ENCODE assay signal across 8 cellular contexts in the genomic region with DNA sequence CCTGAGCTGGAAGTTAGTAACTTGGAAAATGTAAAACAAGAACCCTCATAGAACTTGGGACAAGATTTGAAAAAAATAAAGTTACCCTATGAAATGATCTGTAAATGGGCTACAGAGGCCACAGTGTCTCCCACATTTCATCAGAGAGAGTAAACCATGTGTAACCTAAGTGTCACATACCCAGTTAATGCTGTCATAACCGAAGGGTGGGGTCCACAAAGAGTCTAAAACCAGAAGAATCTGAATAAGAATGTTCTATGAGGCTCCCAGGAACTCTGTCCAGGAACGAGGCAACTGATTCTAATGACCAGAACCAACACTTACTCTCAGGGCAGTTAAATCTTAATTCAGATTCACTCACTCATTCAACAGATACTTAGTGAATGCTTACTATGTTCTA. TPM values are rescaled to one million over a fixed set of nuclear protein-coding genes. Genes with fewer than 3 reads are reported as not detected.
DNase-seq lines count a peak whose midpoint lies in the region; TF ChIP-seq lines count a peak whose summit lies in the region.

No MANE protein-coding gene starts in this region.

- CTCF ChIA-PET in CD4-positive, alpha-beta memory T cell (lab: Charles Lee; ENCODE audit: partially characterized antibody), result interaction anchor here (1.3 to 8.1 kb wide), 5 partner anchors 10 to 100 kb away, joined by 4 to 136 read pairs (median 9); no protein-coding TSS in a partner anchor

- no peaks in the 10 kb centered on the region for H3K36me3 ChIP-seq in CD4-positive, alpha-beta memory T cell (ENCODE audit: insufficient read depth, low read length)
- H3K36me3 ChIP-seq in MG63 (peaks cover 12% of the 10 kb centered on the region), ectodermal cell (ENCODE audit: control insufficient read depth, insufficient read depth, low read length) (no peaks in the 10 kb centered on the region), osteoblast (ENCODE audit: insufficient read depth, low read length) (no peaks in the 10 kb centered on the region)

- peaks cover 0 to 11% of the 10 kb centered on the region in 2 donors for H3K36me3 Mint-ChIP-seq in CD4-positive, alpha-beta memory T cell

- peaks cover 39% of the 10 kb centered on the region for H3K4me1 ChIP-seq in CD4-positive, alpha-beta memory T cell (ENCODE audit: insufficient read depth, low read length)
- H3K4me1 ChIP-seq in ectodermal cell (ENCODE audit: control insufficient read depth, insufficient read depth, low read length) (no peaks in the 10 kb centered on the region), osteoblast (ENCODE audit: insufficient read depth, low read length) (peaks cover 24% of the 10 kb centered on the region)

- peak overlapping the region; percentile 95 to 100 (median 100) for H3K4me3 Mint-ChIP-seq in CD4-positive, alpha-beta memory T cell

- peaks cover 39% of the 10 kb centered on the region for H3K79me2 ChIP-seq in osteoblast (ENCODE audit: insufficient read depth, low read length)

- no peak for TF ChIP-seq CTCF in osteoblast (IDR thresholded peaks at IDR 0.05; ENCODE audit: extremely low read depth, low read depth, low read length)

- peak overlapping the region; percentile 99 to 100 (median 99) for H3K27ac Mint-ChIP-seq in CD4-positive, alpha-beta memory T cell

- intact Hi-C loops in CD4-positive, alpha-beta memory T cell (cut with micrococcal nuclease), result loop anchor here (5.0 to 10.0 kb wide), 2 partner anchors 318 to 541 kb away; partner anchors contain the start of genes HSPA9 and KDM3B

- H3K9me3 ChIP-seq in CD4-positive, alpha-beta memory T cell (ENCODE audit: control insufficient read depth in 1 of 2, low read length in 2 of 2), result no peaks in the 10 kb centered on the region
- H3K9me3 ChIP-seq in MG63, result no peaks in the 10 kb centered on the region
- no peaks in the 10 kb centered on the region for H3K9me3 ChIP-seq in ectodermal cell (ENCODE audit: control insufficient read depth, low read length)
- no peaks in the 10 kb centered on the region for H3K9me3 ChIP-seq in osteoblast (ENCODE audit: low read depth, low read length)

- peaks cover 33 to 57% (median 43%) of the 10 kb centered on the region in 4 donors for H3K4me1 Mint-ChIP-seq in CD4-positive, alpha-beta memory T cell

- no peak overlapping the region for H3K4me3 ChIP-seq in CD4-positive, alpha-beta memory T cell (ENCODE audit: low read length in 2 of 2)
- H3K4me3 ChIP-seq in MG63 (peak overlapping the region; percentile 100), ectodermal cell (ENCODE audit: insufficient read depth, low read depth, low read length) (peak overlapping the region; percentile 98), osteoblast (ENCODE audit: insufficient read depth, low read length) (peak overlapping the region; percentile 98)

- peak overlapping the region; percentile 98 for H3K27ac ChIP-seq in CD4-positive, alpha-beta memory T cell (ENCODE audit: low read depth, low read length)
- H3K27ac ChIP-seq in ectodermal cell (ENCODE audit: insufficient read depth, low read depth, low read length, poor library complexity, severe bottlenecking), result no peak overlapping the region
- peak overlapping the region; percentile 94 for H3K27ac ChIP-seq in osteoblast (ENCODE audit: low read depth, low read length)

- peaks cover 29% of the 10 kb centered on the region for H4K20me1 ChIP-seq in osteoblast (ENCODE audit: insufficient read depth, low read length)

- WGBS in ectodermal cell, 2 experiments, result 90% methylated on average over 2 of the region's 2 CpGs

- POLR2A ChIA-PET in CD4-positive, alpha-beta memory T cell (lab: Charles Lee; ENCODE audit: partially characterized antibody), result interaction anchor here (1.5 to 2.8 kb wide), 2 partner anchors 279 to 431 kb away, joined by 4 to 13 read pairs; partner anchors contain the start of genes EGR1 and HNRNPA0

- H3K27me3 Mint-ChIP-seq in CD4-positive, alpha-beta memory T cell, result no peaks in the 10 kb centered on the region

- H2AFZ ChIP-seq in osteoblast (ENCODE audit: low read length), result peak overlapping the region; percentile 93

- no peaks in the 10 kb centered on the region for H3K9me3 Mint-ChIP-seq in CD4-positive, alpha-beta memory T cell

- H3K27me3 ChIP-seq in CD4-positive, alpha-beta memory T cell (ENCODE audit: insufficient read depth, low read length), result no peaks in the 10 kb centered on the region
- H3K27me3 ChIP-seq in MG63 (no peaks in the 10 kb centered on the region), ectodermal cell (ENCODE audit: control insufficient read depth, insufficient read depth, low read length, poor library complexity, severe bottlenecking) (no peaks in the 10 kb centered on the region), osteoblast (ENCODE audit: insufficient read depth, low read length) (no peaks in the 10 kb centered on the region)

- H3K4me2 ChIP-seq in osteoblast (ENCODE audit: insufficient read depth, low read length), result peak overlapping the region; percentile 94

- DNase-seq in CD4-positive, alpha-beta memory T cell, result no peak
- no peak for DNase-seq in MG63
- DNase-seq in osteoblast (ENCODE audit: insufficient read length, low spot score, missing footprints), result peak; percentile 68
- no peak for DNase-seq in stimulated activated naive CD4-positive, alpha-beta T cell treated with Interleukin-2 at 50 U/mL for 16 hours (lab: John Stamatoyannopoulos, UW)
- DNase-seq in NCI-H510A treated with DMSO at 0.1 percent for 48 hours (lab: John Stamatoyannopoulos, UW), result no peak
- DNase-seq in UCSD-AML1 (lab: John Stamatoyannopoulos, UW; ENCODE audit: unreplicated experiment), result no peak
- no peak for DNase-seq in NCI-H2029 treated with DMSO at 0.1 percent for 48 hours (lab: John Stamatoyannopoulos, UW)

RNA-seq across cellular contexts. Expression of gene FAM13B, which starts 1.0 kb away (rescaled TPM):
- total RNA-seq in CD4-positive, alpha-beta memory T cell, result 10 to 100 TPM; 63.3 to 66.6 TPM
- polyA plus RNA-seq in CD4-positive, alpha-beta memory T cell, result 10 to 100 TPM; 14.4 to 27.7 TPM
- total RNA-seq in MG63 (2014; rRNA removed; shearing (Covaris generic); ENCODE audit: low replicate concordance), result 15.0 and 31.7 TPM in 2 replicates
- polyA plus RNA-seq in ectodermal cell (2013, experiment 1 of 4), result 25.6 TPM
- polyA plus RNA-seq in ectodermal cell (2013, experiment 2 of 4), result 33.8 TPM
- 24.0 TPM for polyA plus RNA-seq in ectodermal cell (2013, experiment 3 of 4)
- polyA plus RNA-seq in ectodermal cell (2013, experiment 4 of 4), result 24.3 TPM
- 55.7 and 59.7 TPM in 2 replicates for total RNA-seq in osteoblast

RNA-seq across cellular contexts. Expression of gene WNT8A, which starts 49.9 kb away (rescaled TPM):
- not detected for total RNA-seq in CD4-positive, alpha-beta memory T cell
- under 1 TPM in 1 of 2 donors, not detected in 1; 0.22 TPM for polyA plus RNA-seq in CD4-positive, alpha-beta memory T cell
- total RNA-seq in MG63 (2014; rRNA removed; shearing (Covaris generic); ENCODE audit: low replicate concordance), result not detected in 2 replicates
- 4.9 TPM for polyA plus RNA-seq in ectodermal cell (2013, experiment 1 of 4)
- polyA plus RNA-seq in ectodermal cell (2013, experiment 2 of 4), result 2.9 TPM
- polyA plus RNA-seq in ectodermal cell (2013, experiment 3 of 4), result 3.0 TPM
- 3.4 TPM for polyA plus RNA-seq in ectodermal cell (2013, experiment 4 of 4)
- not detected in 2 replicates for total RNA-seq in osteoblast

Comparison
In these comparisons a context has a peak if more than half of its experiments do, and no peak if none do; other contexts are left out.
1. H3K4me3 ChIP-seq: peak in MG63 (single experiment), ectodermal cell (single experiment) and osteoblast (single experiment); none in CD4-positive, alpha-beta memory T cell (0 of 2).